In genomic region chr7:30740417-30741181, GRCh38 we compare ENCODE assay signal across 1 cellular context.
TF ChIP-seq lines count a peak whose summit lies in the region.

No MANE protein-coding gene starts in this region.

TF ChIP-seq in K562, 482 proteins besides CTCF, POLR2A, EP300 and RAD21 (continued from another document):
- TF ChIP-seq HOMEZ (CRISPR knock-in tag; IDR thresholded peaks at IDR 0.05) (no peak), SMARCE1 (IDR thresholded peaks at IDR 0.05) (no peak), ZNF785 (CRISPR knock-in tag; IDR thresholded peaks at IDR 0.05) (no peak), HNRNPUL1 (IDR thresholded peaks at IDR 0.05; ENCODE audit: low read length) (no peak), RFX1 (IDR thresholded peaks at IDR 0.05) (no peak), SIRT6 (IDR thresholded peaks at IDR 0.05; ENCODE audit: low read depth, low read length) (no peak), ARID2 (IDR thresholded peaks at IDR 0.05) (peak; percentile 75), HEY1 (CRISPR knock-in tag; IDR thresholded peaks at IDR 0.05; ENCODE audit: borderline replicate concordance) (no peak), CXXC5 (CRISPR knock-in tag; IDR thresholded peaks at IDR 0.05) (no peak), VEZF1 (CRISPR knock-in tag; IDR thresholded peaks at IDR 0.05) (no peak), STAT5B (CRISPR knock-in tag; IDR thresholded peaks at IDR 0.05) (no peak), PTBP1 (IDR thresholded peaks at IDR 0.05; ENCODE audit: low read depth, low read length) (no peak), TARDBP (IDR thresholded peaks at IDR 0.05) (no peak), BDP1 (IDR thresholded peaks at IDR 0.05; ENCODE audit: insufficient read depth, insufficient read length) (no peak), SMAD1 (IDR thresholded peaks at IDR 0.05; ENCODE audit: low read depth, low read length, partially characterized antibody) (no peak), POLR2AphosphoS2 (IDR thresholded peaks at IDR 0.05; ENCODE audit: low read length) (no peak), SAFB (IDR thresholded peaks at IDR 0.05; ENCODE audit: borderline replicate concordance, low read depth, low read length) (no peak), MYC (IDR thresholded peaks at IDR 0.05; ENCODE audit: low read depth, low read length) (0 out of 2 replicates have a peak, but pooled peaks have one; percentile 19), MYC (CRISPR knock-in tag; IDR thresholded peaks at IDR 0.05; ENCODE audit: borderline replicate concordance, low read depth) (no peak), RBBP5 (IDR thresholded peaks at IDR 0.05; ENCODE audit: borderline replicate concordance, insufficient read depth, low read length, poor library complexity, severe bottlenecking) (no peak), SMARCB1 (IDR thresholded peaks at IDR 0.05; ENCODE audit: insufficient read length, low read depth) (no peak)
- TF ChIP-seq, protein P1, sequence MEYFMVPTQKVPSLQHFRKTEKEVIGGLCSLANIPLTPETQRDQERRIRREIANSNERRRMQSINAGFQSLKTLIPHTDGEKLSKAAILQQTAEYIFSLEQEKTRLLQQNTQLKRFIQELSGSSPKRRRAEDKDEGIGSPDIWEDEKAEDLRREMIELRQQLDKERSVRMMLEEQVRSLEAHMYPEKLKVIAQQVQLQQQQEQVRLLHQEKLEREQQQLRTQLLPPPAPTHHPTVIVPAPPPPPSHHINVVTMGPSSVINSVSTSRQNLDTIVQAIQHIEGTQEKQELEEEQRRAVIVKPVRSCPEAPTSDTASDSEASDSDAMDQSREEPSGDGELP (CRISPR knock-in tag; IDR thresholded peaks at IDR 0.05; ENCODE audit: borderline replicate concordance) = peak; percentile 63; the same call in 1 of the 2 replicates
- TF ChIP-seq, protein P2, sequence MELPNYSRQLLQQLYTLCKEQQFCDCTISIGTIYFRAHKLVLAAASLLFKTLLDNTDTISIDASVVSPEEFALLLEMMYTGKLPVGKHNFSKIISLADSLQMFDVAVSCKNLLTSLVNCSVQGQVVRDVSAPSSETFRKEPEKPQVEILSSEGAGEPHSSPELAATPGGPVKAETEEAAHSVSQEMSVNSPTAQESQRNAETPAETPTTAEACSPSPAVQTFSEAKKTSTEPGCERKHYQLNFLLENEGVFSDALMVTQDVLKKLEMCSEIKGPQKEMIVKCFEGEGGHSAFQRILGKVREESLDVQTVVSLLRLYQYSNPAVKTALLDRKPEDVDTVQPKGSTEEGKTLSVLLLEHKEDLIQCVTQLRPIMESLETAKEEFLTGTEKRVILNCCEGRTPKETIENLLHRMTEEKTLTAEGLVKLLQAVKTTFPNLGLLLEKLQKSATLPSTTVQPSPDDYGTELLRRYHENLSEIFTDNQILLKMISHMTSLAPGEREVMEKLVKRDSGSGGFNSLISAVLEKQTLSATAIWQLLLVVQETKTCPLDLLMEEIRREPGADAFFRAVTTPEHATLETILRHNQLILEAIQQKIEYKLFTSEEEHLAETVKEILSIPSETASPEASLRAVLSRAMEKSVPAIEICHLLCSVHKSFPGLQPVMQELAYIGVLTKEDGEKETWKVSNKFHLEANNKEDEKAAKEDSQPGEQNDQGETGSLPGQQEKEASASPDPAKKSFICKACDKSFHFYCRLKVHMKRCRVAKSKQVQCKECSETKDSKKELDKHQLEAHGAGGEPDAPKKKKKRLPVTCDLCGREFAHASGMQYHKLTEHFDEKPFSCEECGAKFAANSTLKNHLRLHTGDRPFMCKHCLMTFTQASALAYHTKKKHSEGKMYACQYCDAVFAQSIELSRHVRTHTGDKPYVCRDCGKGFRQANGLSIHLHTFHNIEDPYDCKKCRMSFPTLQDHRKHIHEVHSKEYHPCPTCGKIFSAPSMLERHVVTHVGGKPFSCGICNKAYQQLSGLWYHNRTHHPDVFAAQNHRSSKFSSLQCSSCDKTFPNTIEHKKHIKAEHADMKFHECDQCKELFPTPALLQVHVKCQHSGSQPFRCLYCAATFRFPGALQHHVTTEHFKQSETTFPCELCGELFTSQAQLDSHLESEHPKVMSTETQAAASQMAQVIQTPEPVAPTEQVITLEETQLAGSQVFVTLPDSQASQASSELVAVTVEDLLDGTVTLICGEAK (IDR thresholded peaks at IDR 0.05) = no peak
- TF ChIP-seq, protein P2 (CRISPR knock-in tag; IDR thresholded peaks at IDR 0.05) = no peak
- TF ChIP-seq, protein P3, sequence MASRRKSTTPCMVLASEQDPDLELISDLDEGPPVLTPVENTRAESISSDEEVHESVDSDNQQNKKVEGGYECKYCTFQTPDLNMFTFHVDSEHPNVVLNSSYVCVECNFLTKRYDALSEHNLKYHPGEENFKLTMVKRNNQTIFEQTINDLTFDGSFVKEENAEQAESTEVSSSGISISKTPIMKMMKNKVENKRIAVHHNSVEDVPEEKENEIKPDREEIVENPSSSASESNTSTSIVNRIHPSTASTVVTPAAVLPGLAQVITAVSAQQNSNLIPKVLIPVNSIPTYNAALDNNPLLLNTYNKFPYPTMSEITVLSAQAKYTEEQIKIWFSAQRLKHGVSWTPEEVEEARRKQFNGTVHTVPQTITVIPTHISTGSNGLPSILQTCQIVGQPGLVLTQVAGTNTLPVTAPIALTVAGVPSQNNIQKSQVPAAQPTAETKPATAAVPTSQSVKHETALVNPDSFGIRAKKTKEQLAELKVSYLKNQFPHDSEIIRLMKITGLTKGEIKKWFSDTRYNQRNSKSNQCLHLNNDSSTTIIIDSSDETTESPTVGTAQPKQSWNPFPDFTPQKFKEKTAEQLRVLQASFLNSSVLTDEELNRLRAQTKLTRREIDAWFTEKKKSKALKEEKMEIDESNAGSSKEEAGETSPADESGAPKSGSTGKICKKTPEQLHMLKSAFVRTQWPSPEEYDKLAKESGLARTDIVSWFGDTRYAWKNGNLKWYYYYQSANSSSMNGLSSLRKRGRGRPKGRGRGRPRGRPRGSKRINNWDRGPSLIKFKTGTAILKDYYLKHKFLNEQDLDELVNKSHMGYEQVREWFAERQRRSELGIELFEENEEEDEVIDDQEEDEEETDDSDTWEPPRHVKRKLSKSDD (conservative IDR thresholded peaks at IDR 0.05; ENCODE audit: low read length) = no peak
TF ChIP-seq in K562: peak in this region for 20.
